In genomic region chr16:67860589-67861398, GRCh38 we compare ENCODE assay signal across 9 cellular contexts. TPM values are rescaled to one million over a fixed set of nuclear protein-coding genes. Genes with fewer than 3 reads are reported as not detected.
A peak's percentile ranks its signal among the peaks of the same experiment; 100 is the strongest.
DNase-seq lines count a peak whose midpoint lies in the region; TF ChIP-seq lines count a peak whose summit lies in the region.
"Had no signal": no experiment of that assay in that cellular context is flagged by ENCODE, and none has a peak within 500 bp of the region (broad histone marks: within the 10 kb centered on the region; RNA-seq: fewer than 3 reads in every experiment).

No MANE protein-coding gene starts in this region.

- H3K79me2 ChIP-seq in PC-9 (ENCODE audit: low read depth) (peaks cover 81% of the 10 kb centered on the region), MM.1S (ENCODE audit: low read length) (peaks cover 87% of the 10 kb centered on the region)

- CTCF ChIA-PET in CD4-positive, alpha-beta memory T cell (lab: Charles Lee; ENCODE audit: partially characterized antibody): interaction anchor here (0.5 to 1.7 kb wide), 3 partner anchors 16 to 44 kb away, joined by 3 to 4 read pairs (median 3); no protein-coding TSS in a partner anchor
- CTCF ChIA-PET in PC-9 (lab: Charles Lee): no interaction called here

- BruUV-seq in PC-9 (replicated peaks; lab: Mats Ljungman, UMichigan): no TSS peak

- H3K27me3 Mint-ChIP-seq in CD4-positive, alpha-beta memory T cell: no peaks in the 10 kb centered on the region
- no peaks in the 10 kb centered on the region for H3K27me3 Mint-ChIP-seq in osteocyte (ENCODE audit: unreplicated experiment)

- H3K9me3 Mint-ChIP-seq in CD4-positive, alpha-beta memory T cell: no peaks in the 10 kb centered on the region
- no peaks in the 10 kb centered on the region for H3K9me3 Mint-ChIP-seq in osteocyte (ENCODE audit: unreplicated experiment)

- intact Hi-C loops in CD4-positive, alpha-beta memory T cell (cut with micrococcal nuclease): no loop called here
- intact Hi-C loops in PC-9 (cut with micrococcal nuclease; ENCODE audit: unreplicated experiment): loop anchor here (2.0 kb wide), 1 partner anchor 14 kb away; the partner anchor contains the start of genes CENPT and NUTF2

- peak overlapping the region; percentile 50 for H3K4me2 ChIP-seq in PC-9
- no peak overlapping the region for H3K4me2 ChIP-seq in MM.1S (ENCODE audit: low read depth, low read length)

- POLR2A ChIA-PET in CD4-positive, alpha-beta memory T cell (lab: Charles Lee; ENCODE audit: partially characterized antibody): interaction anchor here (1.0 to 1.1 kb wide), 2 partner anchors 11 to 13 kb away, joined by 3 to 4 read pairs; no protein-coding TSS in a partner anchor
- POLR2A ChIA-PET in PC-9 (lab: Charles Lee; ENCODE audit: unreplicated experiment): interaction anchor here (0.6 to 0.7 kb wide), 3 partner anchors 16 to 201 kb away, joined by 3 to 4 read pairs (median 3); partner anchors contain the start of genes ACD and RANBP10

- H3K4me3 Mint-ChIP-seq in CD4-positive, alpha-beta memory T cell: no peak overlapping the region
- H3K4me3 Mint-ChIP-seq in osteocyte (ENCODE audit: unreplicated experiment): no peak overlapping the region

- peaks cover 19 to 42% (median 29%) of the 10 kb centered on the region in 4 donors for H3K4me1 Mint-ChIP-seq in CD4-positive, alpha-beta memory T cell
- peaks cover 41% of the 10 kb centered on the region for H3K4me1 Mint-ChIP-seq in osteocyte (ENCODE audit: unreplicated experiment)

- H3K9me3 ChIP-seq in CD4-positive, alpha-beta memory T cell (ENCODE audit: control insufficient read depth in 1 of 2, low read length in 2 of 2): no peaks in the 10 kb centered on the region
- H3K9me3 ChIP-seq in PC-9 (ENCODE audit: insufficient read depth, low read depth) (no peaks in the 10 kb centered on the region), MM.1S (replicated peaks; ENCODE audit: insufficient read depth, low read length) (no peaks in the 10 kb centered on the region)

- H3F3A ChIP-seq in PC-9 (ENCODE audit: insufficient read depth, low read depth) (peaks cover 46% of the 10 kb centered on the region), MM.1S (ENCODE audit: insufficient read depth, low read length) (no peaks in the 10 kb centered on the region)

- H3K27ac ChIP-seq in CD4-positive, alpha-beta memory T cell (ENCODE audit: low read depth, low read length): no peak overlapping the region
- H3K27ac ChIP-seq in PC-9: peak overlapping the region; percentile 36
- H3K27ac ChIP-seq in epithelial cell of prostate: peak overlapping the region; percentile 43
- no peak overlapping the region for H3K27ac ChIP-seq in MM.1S (ENCODE audit: low read length)

- H2AFZ ChIP-seq in PC-9 (no peak overlapping the region), MM.1S (ENCODE audit: low read length) (no peak overlapping the region)

- H4K20me1 ChIP-seq in PC-9 (ENCODE audit: insufficient read depth) (peaks cover 91% of the 10 kb centered on the region), MM.1S (ENCODE audit: insufficient read depth, low read length) (peaks cover 5% of the 10 kb centered on the region; the same call in 1 of the 2 replicates)

- H3K36me3 ChIP-seq in CD4-positive, alpha-beta memory T cell (ENCODE audit: insufficient read depth, low read length): peaks cover 14% of the 10 kb centered on the region
- H3K36me3 ChIP-seq in PC-9 (ENCODE audit: low read depth): peaks cover 23% of the 10 kb centered on the region
- H3K36me3 ChIP-seq in MM.1S (replicated peaks; ENCODE audit: insufficient read depth, low read length): no peaks in the 10 kb centered on the region; the same call in none of the 2 replicates

- H3K36me3 Mint-ChIP-seq in CD4-positive, alpha-beta memory T cell: peaks cover 5 to 23% of the 10 kb centered on the region in 2 donors
- H3K36me3 Mint-ChIP-seq in osteocyte (ENCODE audit: unreplicated experiment): peaks cover 9% of the 10 kb centered on the region

- DNase-seq in CD4-positive, alpha-beta memory T cell: no peak
- DNase-seq in PC-9: peak in 1 of 2 experiments; percentile 79
- no peak for DNase-seq in epithelial cell of prostate (ENCODE audit: low read depth, low spot score)
- DNase-seq in osteocyte (ENCODE audit: extremely low spot score, unreplicated experiment): no peak
- DNase-seq in activated gamma-delta T cell (lab: John Stamatoyannopoulos, UW): no peak
- no peak for DNase-seq in MM.1S
- DNase-seq in NCI-H69 (lab: John Stamatoyannopoulos, UW): no peak
- no peak for DNase-seq in NCI-H510A (lab: John Stamatoyannopoulos, UW)
- DNase-seq: activated naive CD4-positive, alpha-beta T cell had no signal

- H3K27me3 ChIP-seq in CD4-positive, alpha-beta memory T cell (ENCODE audit: insufficient read depth, low read length): no peaks in the 10 kb centered on the region
- no peaks in the 10 kb centered on the region for H3K27me3 ChIP-seq in PC-9 (ENCODE audit: insufficient read depth, low read depth)
- no peaks in the 10 kb centered on the region for H3K27me3 ChIP-seq in MM.1S (replicated peaks; ENCODE audit: insufficient read depth, low read length)

- H3K4me1 ChIP-seq in CD4-positive, alpha-beta memory T cell (ENCODE audit: insufficient read depth, low read length): peaks cover 24% of the 10 kb centered on the region
- H3K4me1 ChIP-seq in PC-9 (replicated peaks; ENCODE audit: insufficient read depth) (peaks cover 49% of the 10 kb centered on the region), MM.1S (ENCODE audit: low read length) (no peaks in the 10 kb centered on the region)

- H3K4me3 ChIP-seq in CD4-positive, alpha-beta memory T cell (ENCODE audit: low read length in 2 of 2): no peak overlapping the region
- H3K4me3 ChIP-seq in PC-9: no peak overlapping the region
- H3K4me3 ChIP-seq in MM.1S (ENCODE audit: low read length): no peak overlapping the region

- H3K9me2 ChIP-seq in PC-9 (ENCODE audit: insufficient read depth): no peaks in the 10 kb centered on the region
- H3K9me2 ChIP-seq in MM.1S (replicated peaks; ENCODE audit: insufficient read depth, low read length): no peaks in the 10 kb centered on the region

- TF ChIP-seq CTCF in PC-9 (conservative IDR thresholded peaks at IDR 0.05) (no peak), osteocyte (IDR thresholded peaks at IDR 0.05) (no peak), MM.1S (IDR thresholded peaks at IDR 0.05; ENCODE audit: low read length) (no peak)

- peak overlapping the region in 5 of 7 donors; percentile 35 to 78 (median 47) for H3K27ac Mint-ChIP-seq in CD4-positive, alpha-beta memory T cell
- peak overlapping the region; percentile 64 for H3K27ac Mint-ChIP-seq in osteocyte (ENCODE audit: unreplicated experiment)

- H3K9ac ChIP-seq in MM.1S (ENCODE audit: low read length): no peak overlapping the region

RNA-seq across cellular contexts. Expression of gene EDC4, which starts 12.1 kb away (rescaled TPM):
- 100 to 1,000 TPM; 141 to 144 TPM for total RNA-seq in CD4-positive, alpha-beta memory T cell
- polyA plus RNA-seq in CD4-positive, alpha-beta memory T cell: 10 to 100 TPM; 18.5 to 37.3 TPM
- total RNA-seq in PC-9 (2021) (48.8 and 52.7 TPM in 2 replicates), osteocyte (68.2 and 75.4 TPM in 2 replicates)

RNA-seq across cellular contexts. Expression of gene CENPT, which starts 13.3 kb away (rescaled TPM):
- total RNA-seq in CD4-positive, alpha-beta memory T cell: 100 to 1,000 TPM; 103 to 107 TPM
- polyA plus RNA-seq in CD4-positive, alpha-beta memory T cell: 10 to 100 TPM; 15.4 to 18.1 TPM
- total RNA-seq in PC-9 (2021): 32.7 and 33.8 TPM in 2 replicates
- 46.3 and 51.2 TPM in 2 replicates for total RNA-seq in osteocyte

RNA-seq across cellular contexts. Expression of gene NUTF2, which starts 14.1 kb away (rescaled TPM):
- total RNA-seq in CD4-positive, alpha-beta memory T cell: 10 to 100 TPM; 41.2 to 45.9 TPM
- 100 to 1,000 TPM; 127 to 128 TPM for polyA plus RNA-seq in CD4-positive, alpha-beta memory T cell
- total RNA-seq in PC-9 (2021) (94.2 and 147 TPM in 2 replicates), osteocyte (121 and 125 TPM in 2 replicates)

RNA-seq across cellular contexts. Expression of gene THAP11, which starts 18.7 kb away (rescaled TPM):
- total RNA-seq in CD4-positive, alpha-beta memory T cell: 10 to 100 TPM; 56.8 to 58.4 TPM
- polyA plus RNA-seq in CD4-positive, alpha-beta memory T cell: 100 to 1,000 TPM; 130 to 147 TPM
- 18.9 and 23.2 TPM in 2 replicates for total RNA-seq in PC-9 (2021)
- 29.5 and 30.0 TPM in 2 replicates for total RNA-seq in osteocyte

RNA-seq across cellular contexts. Expression of gene NRN1L, which starts 23.9 kb away (rescaled TPM):
- total RNA-seq in CD4-positive, alpha-beta memory T cell: 1 to 10 TPM; 5.9 to 7.0 TPM
- under 1 TPM; 0.81 to 0.96 TPM for polyA plus RNA-seq in CD4-positive, alpha-beta memory T cell
- total RNA-seq in PC-9 (2021): 1.3 TPM in 1 of 2 replicates, not detected in the other
- 1.4 and 1.5 TPM in 2 replicates for total RNA-seq in osteocyte

Comparison
In these comparisons a context has a peak if more than half of its experiments do, and no peak if none do; other contexts are left out.
1. H3K27ac ChIP-seq: peak in PC-9 (single experiment) and epithelial cell of prostate (single experiment); none in CD4-positive, alpha-beta memory T cell (single experiment) and MM.1S (single experiment).